ENCODE assay signal across 13 cellular contexts in the genomic region with DNA sequence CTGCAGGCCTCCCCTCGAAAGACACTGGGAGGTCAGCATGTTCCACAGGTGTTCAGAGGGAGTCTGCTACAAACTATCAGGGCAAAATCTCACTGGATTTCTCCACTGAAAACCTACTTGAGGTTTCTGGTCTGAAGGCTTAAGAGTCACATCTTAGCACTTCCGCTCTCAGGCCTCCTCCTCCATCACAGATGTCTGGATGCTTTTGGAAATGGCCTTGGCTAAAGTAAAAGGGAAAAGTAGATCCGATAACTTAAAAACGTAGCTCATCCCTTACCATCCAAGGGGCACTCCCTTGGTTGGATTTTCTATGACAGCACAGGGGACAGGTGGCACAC. TPM values are rescaled to one million over a fixed set of nuclear protein-coding genes. Genes with fewer than 3 reads are reported as not detected.
DNase-seq lines count a peak whose midpoint lies in the region; ATAC-seq and TF ChIP-seq lines count a peak whose summit lies in the region.
"Had no signal": no experiment of that assay in that cellular context is flagged by ENCODE, and none has a peak within 500 bp of the region (broad histone marks: within the 10 kb centered on the region; RNA-seq: fewer than 3 reads in every experiment).

No MANE protein-coding gene starts in this region.

- DNase-seq in heart right ventricle (no peak), Right ventricle myocardium inferior (ENCODE audit: missing footprints) (no peak), T-helper 17 cell (no peak), lower lobe of right lung (no peak), testis (no peak), NCI-H2029 treated with DMSO at 0.1 percent for 48 hours (lab: John Stamatoyannopoulos, UW) (no peak)
- DNase-seq: activated CD4-positive, alpha-beta T cell treated with anti-CD3 and anti-CD28 coated beads for 36 hours; activated CD8-positive, alpha-beta memory T cell treated with anti-CD3 and anti-CD28 coated beads, Interleukin-2, amount 50 U/mL, for 48 hours; activated naive CD8-positive, alpha-beta T cell treated with anti-CD3 and anti-CD28 coated beads, Interleukin-2, amount 10 ng/mL, durations not matched to agents 7 days and 5 days; NK-92 treated with Interleukin-12 subunit alpha and Interleukin-12 subunit beta, amount 100 ng/mL, for 24 hours had no signal

- peaks cover 3% of the 10 kb centered on the region for H3K4me1 Mint-ChIP-seq in T-helper 17 cell

- TF ChIP-seq CTCF in heart right ventricle (IDR thresholded peaks at IDR 0.05) (no peak), lower lobe of right lung (IDR thresholded peaks at IDR 0.05) (no peak), testis (IDR thresholded peaks at IDR 0.05) (no peak)

- H3K27me3 ChIP-seq in heart right ventricle: no peaks in the 10 kb centered on the region
- H3K27me3 ChIP-seq in lower lobe of right lung (ENCODE audit: low read depth): no peaks in the 10 kb centered on the region
- no peaks in the 10 kb centered on the region for H3K27me3 ChIP-seq in testis
- H3K27me3 ChIP-seq: tibial nerve had no signal

- peak overlapping the region; percentile 69 for H3K27ac Mint-ChIP-seq in T-helper 17 cell

- H3K27ac ChIP-seq in heart right ventricle (peak overlapping the region in 6 of 10 donors; percentile 19 to 72 (median 54)), lower lobe of right lung (peak overlapping the region; percentile 56), testis (peak overlapping the region; percentile 60 to 73)

- peaks cover 0 to 99% (median 20%) of the 10 kb centered on the region in 9 donors for H3K36me3 ChIP-seq in heart right ventricle
- H3K36me3 ChIP-seq in lower lobe of right lung: peaks cover 71% of the 10 kb centered on the region
- no peaks in the 10 kb centered on the region for H3K36me3 ChIP-seq in testis (ENCODE audit: low read depth, missing control alignments)

- no peak overlapping the region for H3K4me3 ChIP-seq in heart right ventricle
- H3K4me3 ChIP-seq in lower lobe of right lung: no peak overlapping the region
- no peak overlapping the region for H3K4me3 ChIP-seq in testis
- H3K4me3 ChIP-seq: tibial nerve had no signal

- H3K4me1 ChIP-seq in heart right ventricle (peaks cover 2 to 27% (median 14%) of the 10 kb centered on the region in 9 donors), lower lobe of right lung (peaks cover 22% of the 10 kb centered on the region), testis (peaks cover 21% of the 10 kb centered on the region)

- no peak for TF ChIP-seq POLR2A in testis (IDR thresholded peaks at IDR 0.05)

- intact Hi-C loops in heart right ventricle (cut with DNase I) (loop anchor here in 1 of 10 donors (5.0 kb wide), 1 partner anchor 43 kb away; no protein-coding TSS in a partner anchor), Right ventricle myocardium inferior (cut with DNase I) (no loop called here), lower lobe of right lung (cut with DNase I) (no loop called here), testis (cut with DNase I; ENCODE audit: low total_unique reads) (no loop called here)

- no peaks in the 10 kb centered on the region for H3K27me3 Mint-ChIP-seq in T-helper 17 cell
- H3K27me3 Mint-ChIP-seq: activated CD4-positive, alpha-beta T cell treated with anti-CD3 and anti-CD28 coated beads for 36 hours; activated naive CD8-positive, alpha-beta T cell treated with anti-CD3 and anti-CD28 coated beads, Interleukin-2, amount 10 ng/mL, durations not matched to agents 7 days and 5 days had no signal

- H3K36me3 Mint-ChIP-seq in T-helper 17 cell (ENCODE audit: low read depth): peaks cover 5% of the 10 kb centered on the region

- no peak overlapping the region for H3K4me3 Mint-ChIP-seq in T-helper 17 cell
- H3K4me3 Mint-ChIP-seq: activated CD4-positive, alpha-beta T cell treated with anti-CD3 and anti-CD28 coated beads for 36 hours; activated naive CD8-positive, alpha-beta T cell treated with anti-CD3 and anti-CD28 coated beads, Interleukin-2, amount 10 ng/mL, durations not matched to agents 7 days and 5 days had no signal

- H3K9me3 ChIP-seq in heart right ventricle (no peaks in the 10 kb centered on the region), T-helper 17 cell (ENCODE audit: control insufficient read depth, low read length, poor library complexity, severe bottlenecking) (no peaks in the 10 kb centered on the region), lower lobe of right lung (no peaks in the 10 kb centered on the region), testis (no peaks in the 10 kb centered on the region)
- H3K9me3 ChIP-seq: tibial nerve had no signal

- 60 to 65% methylated on average over 4 of the region's 4 CpGs for WGBS in heart right ventricle, 2 donors
- 36 to 48% methylated on average over 4 of the region's 4 CpGs for whole genome bisulfite sequencing in testis, 2 donors

- ATAC-seq in heart right ventricle (no peak), Right ventricle myocardium inferior (no peak), T-helper 17 cell (no peak), lower lobe of right lung (no peak), GM18517 (IDR thresholded peaks at IDR 0.05; ENCODE audit: unreplicated experiment) (no peak), HG03159 (IDR thresholded peaks at IDR 0.05; ENCODE audit: unreplicated experiment) (no peak)
- ATAC-seq: activated CD4-positive, alpha-beta T cell treated with anti-CD3 and anti-CD28 coated beads for 36 hours had no signal

RNA-seq across cellular contexts. Expression of a gene that starts 14.4 kb away (rescaled TPM):
- 1 to 10 TPM in 2 of 10 donors, under 1 TPM in 8; 0.20 to 2.8 (median 0.80) TPM for total RNA-seq in heart right ventricle
- polyA plus RNA-seq in heart right ventricle: under 1 TPM; 0.22 to 0.51 TPM
- 1.4 TPM for total RNA-seq in Right ventricle myocardium inferior
- total RNA-seq in T-helper 17 cell: 1 to 10 TPM in 1 of 2 donors, under 1 TPM in 1; 0.86 to 1.5 TPM
- 1.1 TPM for total RNA-seq in lower lobe of right lung
- 10 to 100 TPM in 1 of 2 donors, 1 to 10 TPM in 1; 8.9 to 13.8 TPM for total RNA-seq in testis
- 11.8 TPM for polyA plus RNA-seq in testis (ENCODE audit: insufficient read depth, low read depth, low replicate concordance)
